16 cellular contexts compared by ENCODE assay signal in the genomic region with DNA sequence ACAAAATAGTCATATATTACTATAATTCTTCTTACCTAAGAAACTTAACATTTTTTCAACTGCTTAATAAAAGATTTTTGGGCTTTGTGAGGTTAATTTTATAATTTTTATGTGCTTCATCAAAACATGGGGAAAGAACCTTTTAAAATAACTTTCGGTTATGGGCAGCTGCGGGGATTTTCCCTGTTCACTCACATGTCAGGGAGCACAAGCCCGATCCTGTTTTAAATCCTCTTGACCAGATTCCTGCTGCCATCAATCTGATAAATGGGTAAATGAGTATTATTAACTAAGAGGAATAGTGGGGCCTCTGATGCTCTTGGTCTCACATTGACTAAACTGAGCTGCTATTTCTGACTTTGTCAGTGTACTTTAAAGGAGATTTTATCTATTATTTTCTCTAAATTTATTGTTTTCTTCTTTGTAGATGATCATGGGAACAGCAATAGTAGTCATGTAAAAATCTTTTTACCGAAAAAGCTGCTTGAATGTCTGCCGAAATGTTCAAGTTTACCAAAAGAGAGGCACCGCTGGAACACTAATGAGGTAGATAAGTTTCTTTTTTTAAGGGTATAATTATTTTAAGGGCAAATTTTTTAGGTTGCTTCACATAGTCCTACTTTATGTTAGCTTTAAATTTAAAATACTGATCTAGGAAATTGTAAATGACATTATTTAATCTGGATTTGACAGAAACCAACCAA.
"Had no signal": no experiment of that assay in that cellular context is flagged by ENCODE, and none has a peak within 500 bp of the region (broad histone marks: within the 10 kb centered on the region; RNA-seq: fewer than 3 reads in every experiment).

No MANE protein-coding gene starts in this region.

- H3K9me3 ChIP-seq: body of pancreas, right atrium auricular region had no signal

- H3K27ac Mint-ChIP-seq: activated B cell treated with CpG ODN at 0.5 μM for 24 hours; activated CD8-positive, alpha-beta T cell treated with anti-CD3 and anti-CD28 coated beads for 36 hours; activated naive CD4-positive, alpha-beta T cell treated with anti-CD3 and anti-CD28 coated beads, Interleukin-2, amount 50 U/mL, for 72 hours; natural killer cell had no signal

- H3K9me3 Mint-ChIP-seq: activated B cell treated with CpG ODN at 0.5 μM for 24 hours; activated CD8-positive, alpha-beta T cell treated with anti-CD3 and anti-CD28 coated beads for 36 hours; activated naive CD4-positive, alpha-beta T cell treated with anti-CD3 and anti-CD28 coated beads, Interleukin-2, amount 50 U/mL, for 72 hours; activated T-cell treated with anti-CD3 and anti-CD28 coated beads, Interleukin-2, amount 50 U/mL, for 4 hours; central memory CD8-positive, alpha-beta T cell; natural killer cell had no signal

- H3K27me3 Mint-ChIP-seq: activated B cell treated with CpG ODN at 0.5 μM for 24 hours; activated CD8-positive, alpha-beta T cell treated with anti-CD3 and anti-CD28 coated beads for 36 hours; central memory CD8-positive, alpha-beta T cell had no signal

- H3K4me3 Mint-ChIP-seq: activated B cell treated with CpG ODN at 0.5 μM for 24 hours; activated CD8-positive, alpha-beta T cell treated with anti-CD3 and anti-CD28 coated beads for 36 hours; activated T-cell treated with anti-CD3 and anti-CD28 coated beads, Interleukin-2, amount 50 U/mL, for 4 hours; central memory CD8-positive, alpha-beta T cell; natural killer cell had no signal

- H3K36me3 Mint-ChIP-seq: natural killer cell had no signal

- ATAC-seq: activated CD8-positive, alpha-beta T cell treated with anti-CD3 and anti-CD28 coated beads for 36 hours; activated naive CD4-positive, alpha-beta T cell treated with anti-CD3 and anti-CD28 coated beads, Interleukin-2, amount 50 U/mL, for 72 hours; activated T-cell treated with anti-CD3 and anti-CD28 coated beads, Interleukin-2, amount 50 U/mL, for 4 hours; natural killer cell; stimulated activated naive CD8-positive, alpha-beta T cell treated with anti-CD3 and anti-CD28 coated beads, Interleukin-15, Interleukin-2, amounts not matched to agents 100 U/mL and 50 U/mL, for 24 hours had no signal

- H3K27ac ChIP-seq: right atrium auricular region, skin epidermis had no signal

- H3K36me3 ChIP-seq: right atrium auricular region had no signal

- H3K4me3 ChIP-seq: body of pancreas, right atrium auricular region, skin epidermis had no signal

- H3K27me3 ChIP-seq: body of pancreas, right atrium auricular region had no signal

- DNase-seq: activated B cell treated with CpG ODN at 0.5 μM for 24 hours; activated CD4-positive, alpha-beta T cell treated with anti-CD3 and anti-CD28 coated beads for 48 hours; activated CD8-positive, alpha-beta T cell treated with anti-CD3 and anti-CD28 coated beads for 36 hours; activated gamma-delta T cell; activated T-cell treated with anti-CD3 and anti-CD28 coated beads, Interleukin-2, amount 50 U/mL, for 4 hours; amniotic stem cell; effector memory CD4-positive, alpha-beta T cell; natural killer cell; posterior cingulate gyrus; stimulated activated naive CD8-positive, alpha-beta T cell treated with anti-CD3 and anti-CD28 coated beads, Interleukin-15, Interleukin-2, amounts not matched to agents 100 U/mL and 50 U/mL, for 24 hours; T-helper 2 cell had no signal
